ENCODE assay signal across 16 cellular contexts in genomic region chr17:16936536-16937310, GRCh38. TPM values are rescaled to one million over a fixed set of nuclear protein-coding genes. Genes with fewer than 3 reads are reported as not detected.
"Had no signal": no experiment of that assay in that cellular context is flagged by ENCODE, and none has a peak within 500 bp of the region (broad histone marks: within the 10 kb centered on the region; RNA-seq: fewer than 3 reads in every experiment).

No MANE protein-coding gene starts in this region.

- H3K27me3 Mint-ChIP-seq: activated CD4-positive, alpha-beta T cell treated with anti-CD3 and anti-CD28 coated beads, Interleukin-2, amount 10 ng/mL, durations not matched to agents 7 days and 5 days; activated T-cell treated with anti-CD3 and anti-CD28 coated beads, Interleukin-2, amount 50 U/mL, for 24 hours had no signal

- H3K36me3 ChIP-seq: ovary, upper lobe of left lung had no signal

- H3K27ac Mint-ChIP-seq: activated CD4-positive, alpha-beta T cell treated with anti-CD3 and anti-CD28 coated beads, Interleukin-2, amount 10 ng/mL, durations not matched to agents 7 days and 5 days; activated naive CD8-positive, alpha-beta T cell; activated T-cell treated with anti-CD3 and anti-CD28 coated beads, Interleukin-2, amount 50 U/mL, for 24 hours; immature natural killer cell; nephron had no signal

- H3K4me1 Mint-ChIP-seq: activated CD4-positive, alpha-beta T cell treated with anti-CD3 and anti-CD28 coated beads, Interleukin-2, amount 10 ng/mL, durations not matched to agents 7 days and 5 days; immature natural killer cell had no signal

- DNase-seq: activated CD4-positive, alpha-beta T cell treated with anti-CD3 and anti-CD28 coated beads, Interleukin-2, amount 10 ng/mL, durations not matched to agents 7 days and 5 days; activated effector memory CD4-positive, alpha-beta T cell treated with anti-CD3 and anti-CD28 coated beads, Interleukin-2, amount 50 U/mL, for 16 hours; activated T-cell treated with anti-CD3 and anti-CD28 coated beads, Interleukin-2, amount 50 U/mL, for 24 hours; amygdala; dermis blood vessel endothelial cell; immature natural killer cell; ovary; substantia nigra; T1000 had no signal

- H3K36me3 Mint-ChIP-seq: activated naive CD8-positive, alpha-beta T cell; brain; immature natural killer cell had no signal

- H3K27ac ChIP-seq: ovary, skin epidermis, upper lobe of left lung, VCaP had no signal

- H3K4me1 ChIP-seq: upper lobe of left lung had no signal

- H3K4me3 ChIP-seq: ovary, skin epidermis, upper lobe of left lung had no signal

- H3K9me3 ChIP-seq: ovary, upper lobe of left lung had no signal

- H3K4me3 Mint-ChIP-seq: activated CD4-positive, alpha-beta T cell treated with anti-CD3 and anti-CD28 coated beads, Interleukin-2, amount 10 ng/mL, durations not matched to agents 7 days and 5 days; activated naive CD8-positive, alpha-beta T cell; activated T-cell treated with anti-CD3 and anti-CD28 coated beads, Interleukin-2, amount 50 U/mL, for 24 hours; brain; immature natural killer cell; nephron had no signal

- H3K9me3 Mint-ChIP-seq: activated CD4-positive, alpha-beta T cell treated with anti-CD3 and anti-CD28 coated beads, Interleukin-2, amount 10 ng/mL, durations not matched to agents 7 days and 5 days; activated T-cell treated with anti-CD3 and anti-CD28 coated beads, Interleukin-2, amount 50 U/mL, for 24 hours; brain; immature natural killer cell; nephron had no signal

- H3K27me3 ChIP-seq: ovary, upper lobe of left lung had no signal

RNA-seq across cellular contexts. Expression of gene TNFRSF13B, which starts 35.2 kb away (rescaled TPM):
- total RNA-seq: activated CD4-positive, alpha-beta T cell treated with anti-CD3 and anti-CD28 coated beads, Interleukin-2, amount 10 ng/mL, durations not matched to agents 7 days and 5 days; dermis blood vessel endothelial cell; glomerular endothelial cell; ovary had no signal
- polyA plus RNA-seq: immature natural killer cell had no signal
